Comparison of ENCODE assay signal across 16 cellular contexts in the genomic region with DNA sequence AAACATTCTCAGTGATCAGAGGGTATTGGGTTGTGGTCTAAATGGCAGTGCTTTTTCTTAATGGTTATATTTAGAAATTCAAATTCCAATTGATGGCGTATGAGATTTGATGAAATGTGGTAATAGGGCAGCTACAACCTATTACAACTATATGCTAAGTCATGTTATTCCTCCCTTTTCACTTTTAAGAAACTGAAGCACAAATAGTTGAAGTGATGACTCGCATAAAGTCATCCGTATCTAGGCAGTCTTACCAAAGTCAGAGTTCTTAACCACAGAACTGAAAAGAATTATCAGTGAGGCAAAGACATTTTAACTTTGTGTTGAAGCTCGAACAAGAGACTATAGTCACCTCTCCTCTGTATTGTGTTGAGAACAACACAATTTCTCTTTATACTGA. TPM values are rescaled to one million over a fixed set of nuclear protein-coding genes. Genes with fewer than 3 reads are reported as not detected.
DNase-seq lines count a peak whose midpoint lies in the region; ATAC-seq and TF ChIP-seq lines count a peak whose summit lies in the region.
"Had no signal": no experiment of that assay in that cellular context is flagged by ENCODE, and none has a peak within 500 bp of the region (broad histone marks: within the 10 kb centered on the region; RNA-seq: fewer than 3 reads in every experiment).

No MANE protein-coding gene starts in this region.

- H3K4me3 ChIP-seq in HCT116 (replicated peaks in 1 of 2; ENCODE audit: low read depth in 1 of 2, low read length in 2 of 2) (no peak overlapping the region), psoas muscle (no peak overlapping the region)
- H3K4me3 ChIP-seq: gastroesophageal sphincter, left ventricle myocardium inferior, SK-N-MC had no signal

- H3K36me3 Mint-ChIP-seq in activated T-helper 17 cell treated with anti-CD3 and anti-CD28 coated beads, Interleukin-2, amount 50 U/mL, for 72 hours (ENCODE audit: low read depth): no peaks in the 10 kb centered on the region

- no peak for TF ChIP-seq POLR2A in HCT116 (IDR thresholded peaks at IDR 0.05; ENCODE audit: borderline replicate concordance, extremely low read depth, insufficient read depth, insufficient read length)
- TF ChIP-seq POLR2A in erythroblast (IDR thresholded peaks at IDR 0.05; ENCODE audit: low read length): no peak

- H2AFZ ChIP-seq in HCT116 (ENCODE audit: low read depth, low read length, poor library complexity, severe bottlenecking): no peak overlapping the region

- H3K27me3 ChIP-seq in HCT116 (ENCODE audit: insufficient read depth, low read length) (no peaks in the 10 kb centered on the region), psoas muscle (ENCODE audit: insufficient read depth in 3 of 3, low read length in 2 of 3) (no peaks in the 10 kb centered on the region)
- H3K27me3 ChIP-seq: gastroesophageal sphincter, neutrophil had no signal

- no peaks in the 10 kb centered on the region for H4K20me1 ChIP-seq in HCT116 (ENCODE audit: insufficient read depth)

- no peaks in the 10 kb centered on the region for H3K4me1 Mint-ChIP-seq in activated T-helper 17 cell treated with anti-CD3 and anti-CD28 coated beads, Interleukin-2, amount 50 U/mL, for 72 hours
- H3K4me1 Mint-ChIP-seq: central memory CD8-positive, alpha-beta T cell had no signal

- no peaks in the 10 kb centered on the region for H3K36me3 ChIP-seq in HCT116 (ENCODE audit: control insufficient read depth in 1 of 2, insufficient read depth in 2 of 2, low read length in 2 of 2)
- H3K36me3 ChIP-seq in psoas muscle (ENCODE audit: insufficient read depth in 1 of 2, low read depth in 1 of 2): no peaks in the 10 kb centered on the region
- H3K36me3 ChIP-seq: gastroesophageal sphincter, left ventricle myocardium inferior, neutrophil had no signal

- TF ChIP-seq CTCF in HCT116 (IDR thresholded peaks at IDR 0.05 in 2 of 3, conservative IDR thresholded peaks at IDR 0.05 in 1 of 3; ENCODE audit: borderline replicate concordance in 1 of 3, insufficient read depth in 1 of 3, low read depth in 2 of 3, low read length in 2 of 3) (no peak), psoas muscle (IDR thresholded peaks at IDR 0.05) (no peak)

- RAD21 ChIA-PET in HCT116 (lab: Charles Lee; ENCODE audit: low non-redundant PET in 1 of 2, low total read pairs in 2 of 2, uncharacterized antibody in 2 of 2, unreplicated experiment in 2 of 2): interaction anchor here in 1 of 2 experiments (0.7 kb wide), 1 partner anchor 962 kb away, joined by 5 read pairs; no protein-coding TSS in a partner anchor

- no peak overlapping the region for H3K4me3 Mint-ChIP-seq in activated T-helper 17 cell treated with anti-CD3 and anti-CD28 coated beads, Interleukin-2, amount 50 U/mL, for 72 hours
- H3K4me3 Mint-ChIP-seq: central memory CD8-positive, alpha-beta T cell had no signal

- no peak for TF ChIP-seq RAD21 in HCT116 (IDR thresholded peaks at IDR 0.05; ENCODE audit: low read depth)

- H3K79me2 ChIP-seq in HCT116 (ENCODE audit: insufficient read depth, low read length): no peaks in the 10 kb centered on the region

- H3K4me2 ChIP-seq in HCT116 (ENCODE audit: low read length): peak overlapping the region; percentile 36

- H3K9me3 ChIP-seq in HCT116 (ENCODE audit: control insufficient read depth in 1 of 2, insufficient read depth in 1 of 2, low read depth in 1 of 2, low read length in 2 of 2): no peaks in the 10 kb centered on the region
- H3K9me3 ChIP-seq in psoas muscle: no peaks in the 10 kb centered on the region
- H3K9me3 ChIP-seq: gastroesophageal sphincter, left ventricle myocardium inferior, neutrophil had no signal

- 89 to 93% (median 91%) methylated on average over 4 of the region's 4 CpGs for WGBS in psoas muscle, 3 donors

- peak; percentile 50 for DNase-seq in ACHN
- DNase-seq in HCT116 (ENCODE audit: low read depth, low spot score): no peak
- peak; percentile 63 for DNase-seq in fibroblast of the conjunctiva (ENCODE audit: low read depth)
- DNase-seq in erythroblast (lab: John Stamatoyannopoulos, UW): no peak
- DNase-seq in GF-D8 (lab: John Stamatoyannopoulos, UW): no peak
- DNase-seq in psoas muscle: no peak
- DNase-seq: activated CD4-positive, alpha-beta T cell treated with anti-CD3 and anti-CD28 coated beads for 1 hour; C1 segment of cervical spinal cord; left ventricle myocardium inferior; NCI-H1105 treated with DMSO at 0.1 percent for 48 hours had no signal

- BruUV-seq in HCT116 (replicated peaks; lab: Mats Ljungman, UMichigan): no TSS peak

- H3K4me1 ChIP-seq in HCT116 (ENCODE audit: control insufficient read depth in 1 of 2, insufficient read depth in 2 of 2, low read length in 2 of 2): peaks cover 0 to 19% of the 10 kb centered on the region in 2 experiments; a peak in 2 of 4 replicates
- no peaks in the 10 kb centered on the region for H3K4me1 ChIP-seq in psoas muscle
- H3K4me1 ChIP-seq: gastroesophageal sphincter, left ventricle myocardium inferior had no signal

- intact Hi-C loops in HCT116 (cut with micrococcal nuclease): loop anchor here (10.0 kb wide), 1 partner anchor 1125 kb away; no protein-coding TSS in a partner anchor
- intact Hi-C loops in psoas muscle (cut with DNase I): loop anchor here (5.0 kb wide), 1 partner anchor 443 kb away; no protein-coding TSS in a partner anchor

- no peak overlapping the region for H3K27ac ChIP-seq in HCT116 (ENCODE audit: low read depth, low read length)
- H3K27ac ChIP-seq in psoas muscle: no peak overlapping the region
- H3K27ac ChIP-seq: gastroesophageal sphincter, left ventricle myocardium inferior, neutrophil, SK-N-MC had no signal

- ATAC-seq in HCT116 (no peak), HG02938 (IDR thresholded peaks at IDR 0.05; ENCODE audit: unreplicated experiment) (no peak), psoas muscle (no peak)
- peak; percentile 35 for ATAC-seq in activated T-helper 17 cell treated with anti-CD3 and anti-CD28 coated beads, Interleukin-2, amount 50 U/mL, for 72 hours (replicated peaks)

- POLR2A ChIA-PET in HCT116 (lab: Charles Lee): interaction anchor here (0.9 kb wide), 1 partner anchor 77 kb away, joined by 3 read pairs; the partner anchor contains the start of gene TXN

- H3K27me3 Mint-ChIP-seq in activated T-helper 17 cell treated with anti-CD3 and anti-CD28 coated beads, Interleukin-2, amount 50 U/mL, for 72 hours: no peaks in the 10 kb centered on the region
- H3K27me3 Mint-ChIP-seq: central memory CD8-positive, alpha-beta T cell had no signal

- CTCF ChIA-PET in HCT116 (lab: Charles Lee): no interaction called here

- no peaks in the 10 kb centered on the region for H3K9me2 ChIP-seq in HCT116 (ENCODE audit: insufficient read depth)

- no peak overlapping the region for H3K9ac ChIP-seq in HCT116 (ENCODE audit: low read length)

- H3K9me3 Mint-ChIP-seq in activated T-helper 17 cell treated with anti-CD3 and anti-CD28 coated beads, Interleukin-2, amount 50 U/mL, for 72 hours: no peaks in the 10 kb centered on the region
- H3K9me3 Mint-ChIP-seq: central memory CD8-positive, alpha-beta T cell had no signal

- H3K27ac Mint-ChIP-seq in activated T-helper 17 cell treated with anti-CD3 and anti-CD28 coated beads, Interleukin-2, amount 50 U/mL, for 72 hours: no peak overlapping the region

- in situ Hi-C loops in ACHN (cut with HindIII; ENCODE audit: low pct_ligation_motif_present, low pct_unique_long_range_greater_than_20kb, low sequenced_read_pairs): no loop called here

TF ChIP-seq in HCT116, 20 proteins besides CTCF, POLR2A, EP300 and RAD21:
- TF ChIP-seq ZNF274 (IDR thresholded peaks at IDR 0.05; ENCODE audit: low read depth, low read length): no peak
- TF ChIP-seq MAX (IDR thresholded peaks at IDR 0.05): no peak
- TF ChIP-seq TCF7L2 (IDR thresholded peaks at IDR 0.05; ENCODE audit: borderline replicate concordance, extremely low read depth, insufficient read depth, insufficient read length): no peak
- no peak for TF ChIP-seq ELF1 (IDR thresholded peaks at IDR 0.05; ENCODE audit: borderline replicate concordance, low read depth)
- TF ChIP-seq SP1 (IDR thresholded peaks at IDR 0.05; ENCODE audit: low read depth): no peak

RNA-seq across cellular contexts. Expression of gene C9orf152, which starts 28.2 kb away (rescaled TPM):
- total RNA-seq in HCT116 (2021; ENCODE audit: unreplicated experiment): not detected
- polyA plus RNA-seq in HCT116 (2012): 0.04 TPM in 1 of 2 replicates, not detected in the other
- total RNA-seq in activated T-helper 17 cell treated with anti-CD3 and anti-CD28 coated beads, Interleukin-2, amount 50 U/mL, for 72 hours: not detected
- total RNA-seq in psoas muscle: not detected
- under 1 TPM in 1 of 3 donors, not detected in 2; 0.08 TPM for polyA plus RNA-seq in psoas muscle
- total RNA-seq: left ventricle myocardium inferior had no signal

Comparison
In these comparisons a context has a peak if more than half of its experiments do, and no peak if none do; other contexts are left out.
1. DNase-seq: peak in ACHN (single experiment) and fibroblast of the conjunctiva (single experiment); none in HCT116 (single experiment), erythroblast (0 of 2), GF-D8 (single experiment) and psoas muscle (0 of 2).